ENCODE assay signal across 8 cellular contexts in the genomic region with DNA sequence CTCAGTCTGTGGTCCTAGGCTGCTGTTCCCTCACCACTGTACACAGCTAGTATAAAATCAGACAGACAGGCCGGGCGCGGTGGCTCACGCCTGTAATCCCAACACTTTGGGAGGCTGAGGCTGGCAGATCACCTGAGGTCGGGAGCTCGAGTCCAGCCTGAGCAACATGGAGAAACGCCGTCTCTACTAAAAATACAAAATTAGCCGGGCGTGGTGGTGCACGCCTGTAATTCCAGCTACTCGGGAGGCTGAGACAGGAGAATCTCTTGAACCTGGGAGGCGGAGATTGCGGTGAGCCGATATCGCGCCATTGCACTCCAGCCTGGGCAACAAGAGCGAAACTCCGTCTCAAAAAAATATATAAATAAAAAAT.
DNase-seq lines count a peak whose midpoint lies in the region; ATAC-seq and TF ChIP-seq lines count a peak whose summit lies in the region.
"Not testable (repeated sequence)": the region's sequence is repeated elsewhere in the genome, so short reads cannot be mapped to it uniquely, and the experiment has no call there.

No MANE protein-coding gene starts in this region.

- H3K36me3 ChIP-seq in HAP-1 (replicated peaks) = peaks cover 37% of the 10 kb centered on the region
- peaks cover 33% of the 10 kb centered on the region for H3K36me3 ChIP-seq in iPS-18a (ENCODE audit: control insufficient read depth, low read depth, low read length)

- H3K9me3 ChIP-seq in HAP-1; iPS-18a (ENCODE audit: control insufficient read depth, low read depth, low read length): not testable (repeated sequence)

- H3K27ac ChIP-seq in RWPE1 = peak overlapping the region; percentile 84
- H3K27ac ChIP-seq in iPS-18a (ENCODE audit: low read length) = not testable (repeated sequence)

- CTCF ChIA-PET in AG04449 (lab: Yijun Ruan, JAX) (interaction anchor here (1.0 to 1.9 kb wide), 4 partner anchors 9 to 133 kb away, joined by 3 to 7 read pairs (median 4); no protein-coding TSS in a partner anchor), RWPE1 (lab: Yijun Ruan, JAX) (interaction anchor here (1.2 kb wide), 1 partner anchor 132 kb away, joined by 3 read pairs; no protein-coding TSS in a partner anchor)

- H3K4me1 Mint-ChIP-seq in activated naive CD4-positive, alpha-beta T cell treated with anti-CD3 and anti-CD28 coated beads, Interleukin-2, amount 50 U/mL, for 24 hours = peaks cover 38% of the 10 kb centered on the region
- H3K4me1 Mint-ChIP-seq in effector memory CD8-positive, alpha-beta T cell (ENCODE audit: low read depth in 2 of 2) = peaks cover 33 to 35% of the 10 kb centered on the region in 2 donors
- peaks cover 35% of the 10 kb centered on the region for H3K4me1 Mint-ChIP-seq in nephron
- peaks cover 44% of the 10 kb centered on the region for H3K4me1 Mint-ChIP-seq in stimulated activated naive CD8-positive, alpha-beta T cell treated with anti-CD3 and anti-CD28 coated beads, Interleukin-15, Interleukin-2, amounts not matched to agents 100 ng/mL and 50 ng/mL, for 24 hours (ENCODE audit: low read depth)

- not testable (repeated sequence) for ATAC-seq in effector memory CD8-positive, alpha-beta T cell (replicated peaks)

- H3K4me3 Mint-ChIP-seq in activated naive CD4-positive, alpha-beta T cell treated with anti-CD3 and anti-CD28 coated beads, Interleukin-2, amount 50 U/mL, for 24 hours = peak overlapping the region; percentile 98
- H3K4me3 Mint-ChIP-seq in effector memory CD8-positive, alpha-beta T cell = peak overlapping the region; percentile 91 to 93
- H3K4me3 Mint-ChIP-seq in nephron = peak overlapping the region; percentile 97 to 100 (median 97)
- H3K4me3 Mint-ChIP-seq in stimulated activated naive CD8-positive, alpha-beta T cell treated with anti-CD3 and anti-CD28 coated beads, Interleukin-15, Interleukin-2, amounts not matched to agents 100 ng/mL and 50 ng/mL, for 24 hours = peak overlapping the region; percentile 99

- H3K4me3 ChIP-seq in AG04449 (ENCODE audit: low read depth, low read length) (peak overlapping the region; percentile 72), HAP-1 (peak overlapping the region; percentile 98), iPS-18a (ENCODE audit: low read length) (peak overlapping the region; percentile 100)

- not testable (repeated sequence) for DNase-seq in AG04449 (ENCODE audit: low read depth, low spot score); HAP-1 (ENCODE audit: low spot score in 2 of 2); RWPE1 (ENCODE audit: low spot score); effector memory CD8-positive, alpha-beta T cell

- POLR2A ChIA-PET in AG04449 (lab: Yijun Ruan, JAX) (interaction anchor here (0.9 to 1.5 kb wide), 4 partner anchors 9 to 106 kb away, joined by 3 to 6 read pairs (median 4); a partner anchor contains a TSS), RWPE1 (lab: Yijun Ruan, JAX; ENCODE audit: low non-redundant PET) (interaction anchor here (0.7 kb wide), 1 partner anchor 9 kb away, joined by 3 read pairs; no protein-coding TSS in a partner anchor)

- peaks cover 21% of the 10 kb centered on the region for H3K36me3 Mint-ChIP-seq in activated naive CD4-positive, alpha-beta T cell treated with anti-CD3 and anti-CD28 coated beads, Interleukin-2, amount 50 U/mL, for 24 hours
- H3K36me3 Mint-ChIP-seq in effector memory CD8-positive, alpha-beta T cell (ENCODE audit: insufficient read depth) = peaks cover 61% of the 10 kb centered on the region
- peaks cover 37% of the 10 kb centered on the region for H3K36me3 Mint-ChIP-seq in nephron (ENCODE audit: low read depth)
- peaks cover 40% of the 10 kb centered on the region for H3K36me3 Mint-ChIP-seq in stimulated activated naive CD8-positive, alpha-beta T cell treated with anti-CD3 and anti-CD28 coated beads, Interleukin-15, Interleukin-2, amounts not matched to agents 100 ng/mL and 50 ng/mL, for 24 hours (ENCODE audit: low read depth)

- in situ Hi-C loops in HAP-1 (cut with MboI; ENCODE audit: low sequenced_read_pairs) = not testable (repeated sequence)

- H3K4me1 ChIP-seq in HAP-1 = peaks cover 20% of the 10 kb centered on the region
- not testable (repeated sequence) for H3K4me1 ChIP-seq in iPS-18a (ENCODE audit: control insufficient read depth, low read depth, low read length)

- peak overlapping the region; percentile 100 for H3K9ac ChIP-seq in iPS-18a (ENCODE audit: low read length)

- H3K27me3 ChIP-seq in HAP-1 (ENCODE audit: low read depth); iPS-18a (ENCODE audit: control insufficient read depth, insufficient read depth, low read length): not testable (repeated sequence)

- H3K27ac Mint-ChIP-seq in activated naive CD4-positive, alpha-beta T cell treated with anti-CD3 and anti-CD28 coated beads, Interleukin-2, amount 50 U/mL, for 24 hours = peak overlapping the region; percentile 97
- peak overlapping the region; percentile 96 to 97 for H3K27ac Mint-ChIP-seq in effector memory CD8-positive, alpha-beta T cell
- peak overlapping the region; percentile 97 to 99 (median 99) for H3K27ac Mint-ChIP-seq in nephron
- peak overlapping the region; percentile 96 for H3K27ac Mint-ChIP-seq in stimulated activated naive CD8-positive, alpha-beta T cell treated with anti-CD3 and anti-CD28 coated beads, Interleukin-15, Interleukin-2, amounts not matched to agents 100 ng/mL and 50 ng/mL, for 24 hours

- not testable (repeated sequence) for TF ChIP-seq CTCF in AG04449 (IDR thresholded peaks at IDR 0.05; ENCODE audit: insufficient read depth, low read length, missing control alignments); RWPE1 (conservative IDR thresholded peaks at IDR 0.05; ENCODE audit: low read depth); nephron (IDR thresholded peaks at IDR 0.05; ENCODE audit: unreplicated experiment in 3 of 3)

- not testable (repeated sequence) for H3K27me3 Mint-ChIP-seq in activated naive CD4-positive, alpha-beta T cell treated with anti-CD3 and anti-CD28 coated beads, Interleukin-2, amount 50 U/mL, for 24 hours; effector memory CD8-positive, alpha-beta T cell; nephron (ENCODE audit: low read depth); stimulated activated naive CD8-positive, alpha-beta T cell treated with anti-CD3 and anti-CD28 coated beads, Interleukin-15, Interleukin-2, amounts not matched to agents 100 ng/mL and 50 ng/mL, for 24 hours

- not testable (repeated sequence) for H3K9me3 Mint-ChIP-seq in activated naive CD4-positive, alpha-beta T cell treated with anti-CD3 and anti-CD28 coated beads, Interleukin-2, amount 50 U/mL, for 24 hours; effector memory CD8-positive, alpha-beta T cell; nephron; stimulated activated naive CD8-positive, alpha-beta T cell treated with anti-CD3 and anti-CD28 coated beads, Interleukin-15, Interleukin-2, amounts not matched to agents 100 ng/mL and 50 ng/mL, for 24 hours
